8 cellular contexts compared by ENCODE assay signal in genomic region chr20:46681032-46681854, GRCh38. TPM values are rescaled to one million over a fixed set of nuclear protein-coding genes. Genes with fewer than 3 reads are reported as not detected.
DNase-seq lines count a peak whose midpoint lies in the region; ATAC-seq and TF ChIP-seq lines count a peak whose summit lies in the region.

No MANE protein-coding gene starts in this region.

- H3K4me2 ChIP-seq in neural progenitor cell: no peak overlapping the region

- TF ChIP-seq EP300 in esophagus muscularis mucosa (IDR thresholded peaks at IDR 0.05): no peak

- peak overlapping the region; percentile 9 for H3K4me3 Mint-ChIP-seq in neural progenitor cell

- H3K4me3 ChIP-seq in NT2/D1 (ENCODE audit: insufficient read length, low read depth) (no peak overlapping the region), esophagus muscularis mucosa (no peak overlapping the region), neural progenitor cell (no peak overlapping the region), testis (no peak overlapping the region)

- no peaks in the 10 kb centered on the region for H3K9me3 Mint-ChIP-seq in neural progenitor cell

- H3K4me1 ChIP-seq in NT2/D1 (ENCODE audit: insufficient read depth, insufficient read length) (peaks cover 9% of the 10 kb centered on the region), esophagus muscularis mucosa (peaks cover 13 to 48% (median 40%) of the 10 kb centered on the region in 4 donors), neural progenitor cell (peaks cover 18% of the 10 kb centered on the region), testis (peaks cover 16% of the 10 kb centered on the region)

- H3K27me3 ChIP-seq in NT2/D1 (ENCODE audit: insufficient read depth, insufficient read length): no peaks in the 10 kb centered on the region
- H3K27me3 ChIP-seq in esophagus muscularis mucosa: no peaks in the 10 kb centered on the region
- no peaks in the 10 kb centered on the region for H3K27me3 ChIP-seq in neural progenitor cell
- H3K27me3 ChIP-seq in testis: no peaks in the 10 kb centered on the region

- 49% methylated on average over 14 of the region's 14 CpGs for WGBS in esophagus muscularis mucosa
- WGBS in testis, 2 donors: 62% methylated on average over 14 of the region's 14 CpGs

- no peak overlapping the region for H3K27ac ChIP-seq in C4-2B
- H3K27ac ChIP-seq in esophagus muscularis mucosa (replicated peaks in 1 of 4): no peak overlapping the region
- H3K27ac ChIP-seq in neural progenitor cell: no peak overlapping the region
- no peak overlapping the region for H3K27ac ChIP-seq in testis

- ATAC-seq in HG03571 (IDR thresholded peaks at IDR 0.05; ENCODE audit: unreplicated experiment): no peak

- peaks cover 32% of the 10 kb centered on the region for H3F3A ChIP-seq in neural progenitor cell (ENCODE audit: low read depth)

- peak; percentile 66 for DNase-seq in HK-2 (ENCODE audit: unreplicated experiment)
- peak; percentile 77 for DNase-seq in NT2/D1 (ENCODE audit: low read depth, low spot score)
- DNase-seq in activated CD8-positive, alpha-beta memory T cell treated with anti-CD3 and anti-CD28 coated beads, Interleukin-2, amount 50 U/mL, for 48 hours: peak; percentile 83
- DNase-seq in esophagus muscularis mucosa (ENCODE audit: extremely low spot score): no peak
- DNase-seq in neural progenitor cell (ENCODE audit: low spot score): peak; percentile 76
- peak; percentile 85 for DNase-seq in testis

- peaks cover 21% of the 10 kb centered on the region for H3K36me3 Mint-ChIP-seq in neural progenitor cell

- TF ChIP-seq CTCF in C4-2B (conservative IDR thresholded peaks at IDR 0.05): peak; percentile 87
- peak; percentile 71 to 81 (median 72) for TF ChIP-seq CTCF in esophagus muscularis mucosa (IDR thresholded peaks at IDR 0.05)
- peak; percentile 87 for TF ChIP-seq CTCF in neural progenitor cell (IDR thresholded peaks at IDR 0.05)
- peak; percentile 75 to 92 (median 82) for TF ChIP-seq CTCF in testis (IDR thresholded peaks at IDR 0.05)

- H3K9ac ChIP-seq in NT2/D1 (ENCODE audit: insufficient read length, low read depth) (no peak overlapping the region), neural progenitor cell (no peak overlapping the region)

- H3K4me1 Mint-ChIP-seq in neural progenitor cell: peaks cover 37% of the 10 kb centered on the region

- intact Hi-C loops in esophagus muscularis mucosa (cut with DNase I): loop anchor here (5.0 kb wide), 1 partner anchor 109 kb away; no protein-coding TSS in a partner anchor
- intact Hi-C loops in testis (cut with DNase I; ENCODE audit: low total_unique reads): no loop called here

- H4K20me1 ChIP-seq in neural progenitor cell (ENCODE audit: low read depth): peaks cover 7% of the 10 kb centered on the region

- H3K9me3 ChIP-seq in NT2/D1 (ENCODE audit: insufficient read depth, low read length): 0 out of 2 replicates have a peak, but pooled peaks cover 5% of the 10 kb centered on the region
- no peaks in the 10 kb centered on the region for H3K9me3 ChIP-seq in esophagus muscularis mucosa
- no peaks in the 10 kb centered on the region for H3K9me3 ChIP-seq in neural progenitor cell (ENCODE audit: low read depth)
- no peaks in the 10 kb centered on the region for H3K9me3 ChIP-seq in testis

- no peak for TF ChIP-seq POLR2A in esophagus muscularis mucosa (IDR thresholded peaks at IDR 0.05; ENCODE audit: low read depth)
- no peak for TF ChIP-seq POLR2A in testis (IDR thresholded peaks at IDR 0.05)

- H3K27ac Mint-ChIP-seq in neural progenitor cell: no peak overlapping the region

- H2AFZ ChIP-seq in neural progenitor cell (replicated peaks): no peak overlapping the region

- peaks cover 41% of the 10 kb centered on the region for H3K79me2 ChIP-seq in neural progenitor cell (ENCODE audit: low read depth)

- H3K27me3 Mint-ChIP-seq in neural progenitor cell (ENCODE audit: insufficient read depth, low read depth): no peaks in the 10 kb centered on the region

- peaks cover 23% of the 10 kb centered on the region for H3K36me3 ChIP-seq in NT2/D1 (ENCODE audit: insufficient read depth, insufficient read length, low read length)
- H3K36me3 ChIP-seq in esophagus muscularis mucosa: peaks cover 0 to 14% (median 9%) of the 10 kb centered on the region in 4 donors
- peaks cover 8% of the 10 kb centered on the region for H3K36me3 ChIP-seq in neural progenitor cell
- H3K36me3 ChIP-seq in testis (ENCODE audit: low read depth, missing control alignments): no peaks in the 10 kb centered on the region

RNA-seq across cellular contexts. Expression of gene TP53RK, which starts 8.0 kb away (rescaled TPM):
- total RNA-seq in esophagus muscularis mucosa (10 to 100 TPM; 19.9 to 22.2 (median 21.0) TPM), neural progenitor cell (ENCODE audit: low replicate concordance) (15.9 and 16.3 TPM in 2 replicates), testis (10 to 100 TPM; 23.4 to 25.8 TPM)
- 20.9 TPM for polyA plus RNA-seq in testis (ENCODE audit: insufficient read depth, low read depth, low replicate concordance)

RNA-seq across cellular contexts. Expression of gene SLC2A10, which starts 28.2 kb away (rescaled TPM):
- total RNA-seq in esophagus muscularis mucosa (10 to 100 TPM in 3 of 4 donors, 1 to 10 TPM in 1; 9.6 to 27.0 (median 15.3) TPM), neural progenitor cell (ENCODE audit: low replicate concordance) (9.2 and 9.6 TPM in 2 replicates), testis (10 to 100 TPM; 12.0 to 12.2 TPM)
- polyA plus RNA-seq in testis (ENCODE audit: insufficient read depth, low read depth, low replicate concordance): 4.8 TPM

RNA-seq across cellular contexts. Expression of gene SLC13A3, which starts 30.0 kb away (rescaled TPM):
- total RNA-seq in esophagus muscularis mucosa (under 1 TPM; 0.42 to 0.66 (median 0.61) TPM), neural progenitor cell (ENCODE audit: low replicate concordance) (4.5 and 7.4 TPM in 2 replicates), testis (1 to 10 TPM; 3.2 to 4.1 TPM)
- 9.1 TPM for polyA plus RNA-seq in testis (ENCODE audit: insufficient read depth, low read depth, low replicate concordance)
